Comparison of ENCODE assay signal across 27 cellular contexts in genomic region chr2:19026156-19026660, GRCh38.
"Had no signal": no experiment of that assay in that cellular context is flagged by ENCODE, and none has a peak within 500 bp of the region (broad histone marks: within the 10 kb centered on the region; RNA-seq: fewer than 3 reads in every experiment).

No MANE protein-coding gene starts in this region.

- H2AFZ ChIP-seq: hepatocyte had no signal

- H3K27me3 Mint-ChIP-seq: naive thymus-derived CD4-positive, alpha-beta T cell; natural killer cell treated with Interleukin-12 subunit alpha and Interleukin-12 subunit beta and Interleukin-15 and Interleukin-18, amount 100 ng/mL, for 72 hours; progenitor cell of endocrine pancreas; stimulated activated naive B cell treated with anti-CD40 and anti-IgM and Interleukin-4, amounts not matched to agents 10 μg/mL and 1 μg/mL and 100 μg/mL, for 72 hours had no signal

- H3K27ac Mint-ChIP-seq: naive thymus-derived CD4-positive, alpha-beta T cell; natural killer cell treated with Interleukin-12 subunit alpha and Interleukin-12 subunit beta and Interleukin-15 and Interleukin-18, amount 100 ng/mL, for 72 hours; progenitor cell of endocrine pancreas; stimulated activated naive B cell treated with anti-CD40 and anti-IgM and Interleukin-4, amounts not matched to agents 10 μg/mL and 1 μg/mL and 100 μg/mL, for 72 hours had no signal

- H3K27ac ChIP-seq: hepatocyte, left lung, lower lobe of right lung, ovary, right atrium auricular region, right lobe of liver, stomach, testis, thyroid gland, transverse colon, upper lobe of left lung, vagina had no signal

- H3K4me3 Mint-ChIP-seq: naive thymus-derived CD4-positive, alpha-beta T cell; natural killer cell treated with Interleukin-12 subunit alpha and Interleukin-12 subunit beta and Interleukin-15 and Interleukin-18, amount 100 ng/mL, for 72 hours; stimulated activated naive B cell treated with anti-CD40 and anti-IgM and Interleukin-4, amounts not matched to agents 10 μg/mL and 1 μg/mL and 100 μg/mL, for 72 hours had no signal

- H3K4me3 ChIP-seq: hepatocyte, left lung, lower lobe of right lung, mucosa of descending colon, ovary, right atrium auricular region, right lobe of liver, smooth muscle cell, stomach, testis, thyroid gland, transverse colon, upper lobe of left lung, vagina had no signal

- H3K4me1 Mint-ChIP-seq: naive thymus-derived CD4-positive, alpha-beta T cell had no signal

- H3K9me3 ChIP-seq: left lung, lower lobe of right lung, mucosa of descending colon, ovary, right atrium auricular region, right lobe of liver, stomach, testis, thyroid gland, transverse colon, upper lobe of left lung, vagina had no signal

- H3K79me2 ChIP-seq: hepatocyte had no signal

- H3K4me2 ChIP-seq: hepatocyte, smooth muscle cell had no signal

- H3K36me3 Mint-ChIP-seq: stimulated activated naive B cell treated with anti-CD40 and anti-IgM and Interleukin-4, amounts not matched to agents 10 μg/mL and 1 μg/mL and 100 μg/mL, for 72 hours had no signal

- H3K9me3 Mint-ChIP-seq: stimulated activated naive B cell treated with anti-CD40 and anti-IgM and Interleukin-4, amounts not matched to agents 10 μg/mL and 1 μg/mL and 100 μg/mL, for 72 hours had no signal

- H3K36me3 ChIP-seq: left lung, lower lobe of right lung, ovary, right atrium auricular region, right lobe of liver, stomach, thyroid gland, transverse colon, upper lobe of left lung, vagina had no signal

- H3K4me1 ChIP-seq: left lung, lower lobe of right lung, right atrium auricular region, stomach, testis, thyroid gland, transverse colon, upper lobe of left lung, vagina had no signal

- DNase-seq: islet precursor cell; left colon; left lung; lower lobe of right lung; mesendoderm; midbrain; mucosa of descending colon; naive thymus-derived CD4-positive, alpha-beta T cell; ovary; right lobe of liver; stimulated activated CD4-positive, alpha-beta T cell treated with anti-CD3 and anti-CD28 coated beads, Interleukin-1b, Interleukin-23, amount 100 ng/mL, for 48 hours; stimulated activated CD4-positive, alpha-beta T cell treated with anti-CD3 and anti-CD28 coated beads, Interleukin-2, amount 100 ng/mL, for 48 hours; stimulated activated CD4-positive, alpha-beta T cell treated with anti-CD3 and anti-CD28 coated beads, Interleukin-4, amount 100 ng/mL, for 4 hours; stimulated activated CD8-positive, alpha-beta memory T cell treated with anti-CD3 and anti-CD28 coated beads, Interleukin-4, amount 100 ng/mL, for 48 hours; stimulated activated naive B cell treated with anti-CD40 and anti-IgM and Interleukin-4, amounts not matched to agents 10 μg/mL and 1 μg/mL and 100 μg/mL, for 72 hours; stimulated activated naive CD8-positive, alpha-beta T cell treated with anti-CD3 and anti-CD28 coated beads, Interleukin-15, Interleukin-2, amounts not matched to agents 100 U/mL and 50 U/mL, for 24 hours; stomach; testis; thyroid gland; transverse colon; upper lobe of left lung had no signal

- ATAC-seq: left colon; left lung; lower lobe of right lung; mucosa of descending colon; naive thymus-derived CD4-positive, alpha-beta T cell; natural killer cell treated with Interleukin-12 subunit alpha and Interleukin-12 subunit beta and Interleukin-15 and Interleukin-18, amount 100 ng/mL, for 72 hours; right lobe of liver; stimulated activated naive B cell treated with anti-CD40 and anti-IgM and Interleukin-4, amounts not matched to agents 10 μg/mL and 1 μg/mL and 100 μg/mL, for 72 hours; stimulated activated naive CD8-positive, alpha-beta T cell treated with anti-CD3 and anti-CD28 coated beads, Interleukin-15, Interleukin-2, amounts not matched to agents 100 U/mL and 50 U/mL, for 24 hours had no signal

- H3K27me3 ChIP-seq: hepatocyte, left lung, ovary, right atrium auricular region, right lobe of liver, stomach, testis, thyroid gland, transverse colon, upper lobe of left lung, vagina had no signal
